In genomic region chr17:45247429-45248131, GRCh38 we compare ENCODE assay signal across 8 cellular contexts. TPM values are rescaled to one million over a fixed set of nuclear protein-coding genes. Genes with fewer than 3 reads are reported as not detected.
DNase-seq lines count a peak whose midpoint lies in the region; ATAC-seq, FAIRE-seq and TF ChIP-seq lines count a peak whose summit lies in the region.

No MANE protein-coding gene starts in this region.

- peak in 3 of 4 donors; percentile 54 to 79 (median 67) for TF ChIP-seq POLR2A in upper lobe of left lung (IDR thresholded peaks at IDR 0.05)

- intact Hi-C loops in pancreas (cut with DNase I), result no loop called here

- H3K4me1 ChIP-seq in DOHH2 (ENCODE audit: control insufficient read depth, low read length), result peaks cover 21% of the 10 kb centered on the region
- peaks cover 19% of the 10 kb centered on the region for H3K4me1 ChIP-seq in Loucy (ENCODE audit: insufficient read depth, low read length, poor library complexity, severe bottlenecking)
- H3K4me1 ChIP-seq in pancreas, result peaks cover 0 to 10% (median 4%) of the 10 kb centered on the region in 3 donors
- peaks cover 15 to 37% (median 21%) of the 10 kb centered on the region in 4 donors for H3K4me1 ChIP-seq in upper lobe of left lung

- TF ChIP-seq CTCF in DOHH2 (IDR thresholded peaks at IDR 0.05; ENCODE audit: low read depth, low read length, poor library complexity, severe bottlenecking), result no peak
- no peak for TF ChIP-seq CTCF in Loucy (conservative IDR thresholded peaks at IDR 0.05; ENCODE audit: low read length)
- TF ChIP-seq CTCF in pancreas (IDR thresholded peaks at IDR 0.05), result no peak
- no peak for TF ChIP-seq CTCF in upper lobe of left lung (IDR thresholded peaks at IDR 0.05)

- H4K20me1 ChIP-seq in DOHH2 (ENCODE audit: control insufficient read depth, insufficient read depth, low read depth, low read length) (peaks cover 3% of the 10 kb centered on the region; the same call in 1 of the 2 replicates), Loucy (ENCODE audit: insufficient read depth, low read length, poor library complexity, severe bottlenecking) (no peaks in the 10 kb centered on the region)

- peaks cover 15% of the 10 kb centered on the region for H3K79me2 ChIP-seq in DOHH2 (ENCODE audit: control insufficient read depth, low read length)
- peaks cover 19% of the 10 kb centered on the region for H3K79me2 ChIP-seq in Loucy (ENCODE audit: insufficient read depth, low read length)

- peak overlapping the region; percentile 82 for H3K4me2 ChIP-seq in DOHH2 (ENCODE audit: low read length)
- peak overlapping the region; percentile 95 for H3K4me2 ChIP-seq in Loucy (ENCODE audit: low read depth, low read length, poor library complexity, severe bottlenecking)

- DNase-seq in GOT3 (lab: John Stamatoyannopoulos, UW) (peak; percentile 45), SHP77 (lab: John Stamatoyannopoulos, UW) (peak; percentile 97 to 99), germinal center (ENCODE audit: low spot score) (peak; percentile 98), pancreas (peak; percentile 95 to 98 (median 96)), upper lobe of left lung (peak; percentile 97 to 99)
- DNase-seq in activated naive CD4-positive, alpha-beta T cell (lab: John Stamatoyannopoulos, UW), result peak; percentile 66 to 91 (median 82)

- WGBS in pancreas, 2 donors, result 0 to 1% methylated on average over 46 to 61 of the region's 61 CpGs
- whole genome bisulfite sequencing in upper lobe of left lung, 2 donors, result 0 to 2% methylated on average over 1 to 55 of the region's 61 CpGs

- H3F3A ChIP-seq in DOHH2 (ENCODE audit: control insufficient read depth, insufficient read depth) (no peaks in the 10 kb centered on the region), Loucy (ENCODE audit: low read depth) (peaks cover 6% of the 10 kb centered on the region)

- H3K4me3 ChIP-seq in DOHH2 (ENCODE audit: low read length) (peak overlapping the region; percentile 87), Loucy (ENCODE audit: low read length, poor library complexity, severe bottlenecking) (peak overlapping the region; percentile 86), pancreas (peak overlapping the region; percentile 59 to 94 (median 82)), upper lobe of left lung (peak overlapping the region; percentile 44 to 70 (median 59))

- FAIRE-seq in pancreas (lab: Jason Lieb, UNC), result no peak

- ATAC-seq in pancreas (peak; percentile 94 to 97 (median 94)), upper lobe of left lung (ENCODE audit: low FRiP score in 2 of 2) (peak; percentile 85 to 94)

- TF ChIP-seq EP300 in upper lobe of left lung (IDR thresholded peaks at IDR 0.05), result peak in 1 of 4 donors; percentile 21

- no peaks in the 10 kb centered on the region for H3K9me2 ChIP-seq in DOHH2 (replicated peaks; ENCODE audit: control insufficient read depth, low read length)
- H3K9me2 ChIP-seq in Loucy (replicated peaks; ENCODE audit: low read depth, low read length), result no peaks in the 10 kb centered on the region

- H2AFZ ChIP-seq in Loucy (ENCODE audit: low read length), result peak overlapping the region; percentile 62

- H3K27me3 ChIP-seq in DOHH2 (ENCODE audit: control insufficient read depth, low read length), result no peaks in the 10 kb centered on the region
- H3K27me3 ChIP-seq in Loucy (ENCODE audit: insufficient read depth, low read length, poor library complexity, severe bottlenecking), result no peaks in the 10 kb centered on the region
- H3K27me3 ChIP-seq in pancreas, result no peaks in the 10 kb centered on the region
- no peaks in the 10 kb centered on the region for H3K27me3 ChIP-seq in upper lobe of left lung

- peak overlapping the region; percentile 91 for H3K9ac ChIP-seq in Loucy (ENCODE audit: low read depth, low read length, poor library complexity, severe bottlenecking)

- H3K9me3 ChIP-seq in DOHH2 (ENCODE audit: control insufficient read depth, insufficient read depth, low read length), result no peaks in the 10 kb centered on the region
- H3K9me3 ChIP-seq in Loucy (ENCODE audit: insufficient read depth, low read depth, low read length), result no peaks in the 10 kb centered on the region
- no peaks in the 10 kb centered on the region for H3K9me3 ChIP-seq in pancreas
- H3K9me3 ChIP-seq in upper lobe of left lung, result no peaks in the 10 kb centered on the region

- peak overlapping the region; percentile 72 for H3K27ac ChIP-seq in DOHH2 (ENCODE audit: low read depth, low read length)
- peak overlapping the region; percentile 59 to 79 (median 69) for H3K27ac ChIP-seq in pancreas
- H3K27ac ChIP-seq in upper lobe of left lung, result peak overlapping the region; percentile 84 to 91 (median 87)

- H3K36me3 ChIP-seq in DOHH2 (ENCODE audit: control insufficient read depth, low read length) (peaks cover 49% of the 10 kb centered on the region), Loucy (ENCODE audit: insufficient read depth, low read length) (peaks cover 42% of the 10 kb centered on the region; the same call in 1 of the 2 replicates), pancreas (no peaks in the 10 kb centered on the region), upper lobe of left lung (peaks cover 0 to 38% (median 26%) of the 10 kb centered on the region in 4 donors)

RNA-seq across cellular contexts. Expression of gene SPATA32, which starts 14.3 kb away (rescaled TPM):
- total RNA-seq in pancreas, result under 1 TPM in 2 of 6 donors, not detected in 4; 0.12 to 0.14 TPM
- polyA plus RNA-seq in pancreas, result under 1 TPM; 0.07 to 0.19 TPM
- total RNA-seq in upper lobe of left lung, result under 1 TPM in 1 of 6 donors, not detected in 5; 0.20 TPM

RNA-seq across cellular contexts. Expression of gene FMNL1, which starts 25.9 kb away (rescaled TPM):
- total RNA-seq in pancreas, result 10 to 100 TPM in 2 of 6 donors, 1 to 10 TPM in 4; 1.9 to 22.1 (median 4.6) TPM
- polyA plus RNA-seq in pancreas, result 1 to 10 TPM; 5.2 to 7.0 TPM
- 100 to 1,000 TPM in 3 of 6 donors, 10 to 100 TPM in 3; 42.9 to 119 (median 98.3) TPM for total RNA-seq in upper lobe of left lung

Comparison
In these comparisons a context has a peak if more than half of its experiments do, and no peak if none do; other contexts are left out.
1. Peak in every context shown above with its lines: DNase-seq, ATAC-seq, H3K4me3 ChIP-seq and H3K27ac ChIP-seq.
2. DNase-seq: peak in every context shown above with its lines; median percentile 98 in SHP77; 98 in germinal center; 98 in upper lobe of left lung; 96 in pancreas; 82 in activated naive CD4-positive, alpha-beta T cell; 45 in GOT3.